ENCODE assay signal across 1 cellular context in the genomic region with DNA sequence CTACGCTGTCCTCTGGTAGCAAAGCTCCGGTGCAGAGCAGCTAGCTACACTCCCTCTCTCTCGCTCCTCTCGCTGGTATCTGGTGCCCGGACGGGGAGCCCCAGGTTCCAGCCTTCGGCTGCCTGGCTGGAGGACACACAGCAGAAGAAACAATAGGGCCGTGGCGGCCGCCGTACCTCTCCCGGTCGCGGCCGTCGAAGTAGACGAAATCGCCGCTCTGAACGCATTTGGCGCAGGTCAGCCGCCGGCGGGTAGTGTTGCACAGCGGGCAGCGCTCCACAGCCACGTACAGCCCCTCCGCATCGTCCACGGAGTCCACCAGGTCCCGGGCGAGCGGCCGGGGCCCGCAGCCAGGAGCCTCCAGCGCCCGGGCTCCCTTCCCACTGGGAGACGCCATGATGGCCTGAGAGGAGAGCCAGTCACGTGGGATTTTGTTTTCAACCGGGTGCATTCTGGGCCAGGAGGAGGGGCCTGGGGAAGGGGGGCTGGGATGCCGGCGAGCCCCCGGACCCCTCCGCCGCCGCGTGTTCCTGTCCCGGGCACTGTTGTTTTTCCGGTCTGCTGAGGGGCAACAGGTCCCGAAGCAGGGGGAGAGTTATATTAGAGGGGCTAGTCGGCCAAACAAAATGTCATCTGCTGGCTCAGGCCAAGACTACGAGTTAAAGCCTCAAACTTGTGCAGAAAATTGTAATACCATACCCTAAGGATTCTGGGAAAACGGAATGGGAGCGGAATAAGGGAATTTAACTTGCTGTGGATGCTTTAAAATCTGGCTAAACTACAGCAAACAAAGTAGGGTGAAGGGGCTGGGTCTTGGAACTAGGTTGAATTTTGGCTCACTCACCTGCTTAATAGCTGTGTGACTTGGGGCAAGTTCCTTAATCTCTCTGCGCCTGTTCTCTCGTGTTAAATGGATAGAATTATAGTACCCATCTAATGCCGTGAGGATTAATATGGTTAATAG.
TF ChIP-seq lines count a peak whose summit lies in the region.

A gene with protein sequence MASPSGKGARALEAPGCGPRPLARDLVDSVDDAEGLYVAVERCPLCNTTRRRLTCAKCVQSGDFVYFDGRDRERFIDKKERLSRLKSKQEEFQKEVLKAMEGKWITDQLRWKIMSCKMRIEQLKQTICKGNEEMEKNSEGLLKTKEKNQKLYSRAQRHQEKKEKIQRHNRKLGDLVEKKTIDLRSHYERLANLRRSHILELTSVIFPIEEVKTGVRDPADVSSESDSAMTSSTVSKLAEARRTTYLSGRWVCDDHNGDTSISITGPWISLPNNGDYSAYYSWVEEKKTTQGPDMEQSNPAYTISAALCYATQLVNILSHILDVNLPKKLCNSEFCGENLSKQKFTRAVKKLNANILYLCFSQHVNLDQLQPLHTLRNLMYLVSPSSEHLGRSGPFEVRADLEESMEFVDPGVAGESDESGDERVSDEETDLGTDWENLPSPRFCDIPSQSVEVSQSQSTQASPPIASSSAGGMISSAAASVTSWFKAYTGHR (minus strand): TSS at position 405 of the 964 bp plus-strand sequence. CDS start 8 bp downstream, at position 397.

TF ChIP-seq in HepG2, 621 proteins besides CTCF, POLR2A, EP300 and RAD21 (continued from another document and continues in another):
- TF ChIP-seq, protein P1, sequence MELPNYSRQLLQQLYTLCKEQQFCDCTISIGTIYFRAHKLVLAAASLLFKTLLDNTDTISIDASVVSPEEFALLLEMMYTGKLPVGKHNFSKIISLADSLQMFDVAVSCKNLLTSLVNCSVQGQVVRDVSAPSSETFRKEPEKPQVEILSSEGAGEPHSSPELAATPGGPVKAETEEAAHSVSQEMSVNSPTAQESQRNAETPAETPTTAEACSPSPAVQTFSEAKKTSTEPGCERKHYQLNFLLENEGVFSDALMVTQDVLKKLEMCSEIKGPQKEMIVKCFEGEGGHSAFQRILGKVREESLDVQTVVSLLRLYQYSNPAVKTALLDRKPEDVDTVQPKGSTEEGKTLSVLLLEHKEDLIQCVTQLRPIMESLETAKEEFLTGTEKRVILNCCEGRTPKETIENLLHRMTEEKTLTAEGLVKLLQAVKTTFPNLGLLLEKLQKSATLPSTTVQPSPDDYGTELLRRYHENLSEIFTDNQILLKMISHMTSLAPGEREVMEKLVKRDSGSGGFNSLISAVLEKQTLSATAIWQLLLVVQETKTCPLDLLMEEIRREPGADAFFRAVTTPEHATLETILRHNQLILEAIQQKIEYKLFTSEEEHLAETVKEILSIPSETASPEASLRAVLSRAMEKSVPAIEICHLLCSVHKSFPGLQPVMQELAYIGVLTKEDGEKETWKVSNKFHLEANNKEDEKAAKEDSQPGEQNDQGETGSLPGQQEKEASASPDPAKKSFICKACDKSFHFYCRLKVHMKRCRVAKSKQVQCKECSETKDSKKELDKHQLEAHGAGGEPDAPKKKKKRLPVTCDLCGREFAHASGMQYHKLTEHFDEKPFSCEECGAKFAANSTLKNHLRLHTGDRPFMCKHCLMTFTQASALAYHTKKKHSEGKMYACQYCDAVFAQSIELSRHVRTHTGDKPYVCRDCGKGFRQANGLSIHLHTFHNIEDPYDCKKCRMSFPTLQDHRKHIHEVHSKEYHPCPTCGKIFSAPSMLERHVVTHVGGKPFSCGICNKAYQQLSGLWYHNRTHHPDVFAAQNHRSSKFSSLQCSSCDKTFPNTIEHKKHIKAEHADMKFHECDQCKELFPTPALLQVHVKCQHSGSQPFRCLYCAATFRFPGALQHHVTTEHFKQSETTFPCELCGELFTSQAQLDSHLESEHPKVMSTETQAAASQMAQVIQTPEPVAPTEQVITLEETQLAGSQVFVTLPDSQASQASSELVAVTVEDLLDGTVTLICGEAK (IDR thresholded peaks at IDR 0.05): no peak
- TF ChIP-seq, protein P1 (CRISPR knock-in tag; IDR thresholded peaks at IDR 0.05): peak; percentile 81
- TF ChIP-seq, protein P2, sequence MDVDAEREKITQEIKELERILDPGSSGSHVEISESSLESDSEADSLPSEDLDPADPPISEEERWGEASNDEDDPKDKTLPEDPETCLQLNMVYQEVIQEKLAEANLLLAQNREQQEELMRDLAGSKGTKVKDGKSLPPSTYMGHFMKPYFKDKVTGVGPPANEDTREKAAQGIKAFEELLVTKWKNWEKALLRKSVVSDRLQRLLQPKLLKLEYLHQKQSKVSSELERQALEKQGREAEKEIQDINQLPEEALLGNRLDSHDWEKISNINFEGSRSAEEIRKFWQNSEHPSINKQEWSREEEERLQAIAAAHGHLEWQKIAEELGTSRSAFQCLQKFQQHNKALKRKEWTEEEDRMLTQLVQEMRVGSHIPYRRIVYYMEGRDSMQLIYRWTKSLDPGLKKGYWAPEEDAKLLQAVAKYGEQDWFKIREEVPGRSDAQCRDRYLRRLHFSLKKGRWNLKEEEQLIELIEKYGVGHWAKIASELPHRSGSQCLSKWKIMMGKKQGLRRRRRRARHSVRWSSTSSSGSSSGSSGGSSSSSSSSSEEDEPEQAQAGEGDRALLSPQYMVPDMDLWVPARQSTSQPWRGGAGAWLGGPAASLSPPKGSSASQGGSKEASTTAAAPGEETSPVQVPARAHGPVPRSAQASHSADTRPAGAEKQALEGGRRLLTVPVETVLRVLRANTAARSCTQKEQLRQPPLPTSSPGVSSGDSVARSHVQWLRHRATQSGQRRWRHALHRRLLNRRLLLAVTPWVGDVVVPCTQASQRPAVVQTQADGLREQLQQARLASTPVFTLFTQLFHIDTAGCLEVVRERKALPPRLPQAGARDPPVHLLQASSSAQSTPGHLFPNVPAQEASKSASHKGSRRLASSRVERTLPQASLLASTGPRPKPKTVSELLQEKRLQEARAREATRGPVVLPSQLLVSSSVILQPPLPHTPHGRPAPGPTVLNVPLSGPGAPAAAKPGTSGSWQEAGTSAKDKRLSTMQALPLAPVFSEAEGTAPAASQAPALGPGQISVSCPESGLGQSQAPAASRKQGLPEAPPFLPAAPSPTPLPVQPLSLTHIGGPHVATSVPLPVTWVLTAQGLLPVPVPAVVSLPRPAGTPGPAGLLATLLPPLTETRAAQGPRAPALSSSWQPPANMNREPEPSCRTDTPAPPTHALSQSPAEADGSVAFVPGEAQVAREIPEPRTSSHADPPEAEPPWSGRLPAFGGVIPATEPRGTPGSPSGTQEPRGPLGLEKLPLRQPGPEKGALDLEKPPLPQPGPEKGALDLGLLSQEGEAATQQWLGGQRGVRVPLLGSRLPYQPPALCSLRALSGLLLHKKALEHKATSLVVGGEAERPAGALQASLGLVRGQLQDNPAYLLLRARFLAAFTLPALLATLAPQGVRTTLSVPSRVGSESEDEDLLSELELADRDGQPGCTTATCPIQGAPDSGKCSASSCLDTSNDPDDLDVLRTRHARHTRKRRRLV (CRISPR knock-in tag; IDR thresholded peaks at IDR 0.05): peak; percentile 95
- TF ChIP-seq, protein P3, sequence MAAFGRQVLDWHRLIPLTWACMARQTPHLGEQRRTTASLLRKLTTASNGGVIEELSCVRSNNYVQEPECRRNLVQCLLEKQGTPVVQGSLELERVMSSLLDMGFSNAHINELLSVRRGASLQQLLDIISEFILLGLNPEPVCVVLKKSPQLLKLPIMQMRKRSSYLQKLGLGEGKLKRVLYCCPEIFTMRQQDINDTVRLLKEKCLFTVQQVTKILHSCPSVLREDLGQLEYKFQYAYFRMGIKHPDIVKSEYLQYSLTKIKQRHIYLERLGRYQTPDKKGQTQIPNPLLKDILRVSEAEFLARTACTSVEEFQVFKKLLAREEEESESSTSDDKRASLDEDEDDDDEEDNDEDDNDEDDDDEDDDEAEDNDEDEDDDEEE (CRISPR knock-in tag; IDR thresholded peaks at IDR 0.05): no peak
- TF ChIP-seq SYNCRIP (IDR thresholded peaks at IDR 0.05; ENCODE audit: insufficient read depth, low read depth, low read length) (no peak), ZNF737 (CRISPR knock-in tag; IDR thresholded peaks at IDR 0.05; ENCODE audit: borderline replicate concordance) (no peak), ZNF891 (CRISPR knock-in tag; IDR thresholded peaks at IDR 0.05) (peak; percentile 93), POLR2AphosphoS2 (IDR thresholded peaks at IDR 0.05; ENCODE audit: low read depth, low read length) (no peak), ZNF83 (CRISPR knock-in tag; IDR thresholded peaks at IDR 0.05; ENCODE audit: borderline replicate concordance) (no peak), ZNF331 (CRISPR knock-in tag; IDR thresholded peaks at IDR 0.05) (no peak; the same call in 1 of the 2 replicates), ZNF253 (CRISPR knock-in tag; IDR thresholded peaks at IDR 0.05; ENCODE audit: borderline replicate concordance) (no peak), ZNF660 (CRISPR knock-in tag; IDR thresholded peaks at IDR 0.05; ENCODE audit: borderline replicate concordance, low read depth) (no peak), HHEX (CRISPR knock-in tag; IDR thresholded peaks at IDR 0.05) (no peak)
- TF ChIP-seq, protein P4, sequence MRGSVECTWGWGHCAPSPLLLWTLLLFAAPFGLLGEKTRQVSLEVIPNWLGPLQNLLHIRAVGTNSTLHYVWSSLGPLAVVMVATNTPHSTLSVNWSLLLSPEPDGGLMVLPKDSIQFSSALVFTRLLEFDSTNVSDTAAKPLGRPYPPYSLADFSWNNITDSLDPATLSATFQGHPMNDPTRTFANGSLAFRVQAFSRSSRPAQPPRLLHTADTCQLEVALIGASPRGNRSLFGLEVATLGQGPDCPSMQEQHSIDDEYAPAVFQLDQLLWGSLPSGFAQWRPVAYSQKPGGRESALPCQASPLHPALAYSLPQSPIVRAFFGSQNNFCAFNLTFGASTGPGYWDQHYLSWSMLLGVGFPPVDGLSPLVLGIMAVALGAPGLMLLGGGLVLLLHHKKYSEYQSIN (CRISPR knock-in tag; IDR thresholded peaks at IDR 0.05; ENCODE audit: borderline replicate concordance): no peak
- TF ChIP-seq, protein P5, sequence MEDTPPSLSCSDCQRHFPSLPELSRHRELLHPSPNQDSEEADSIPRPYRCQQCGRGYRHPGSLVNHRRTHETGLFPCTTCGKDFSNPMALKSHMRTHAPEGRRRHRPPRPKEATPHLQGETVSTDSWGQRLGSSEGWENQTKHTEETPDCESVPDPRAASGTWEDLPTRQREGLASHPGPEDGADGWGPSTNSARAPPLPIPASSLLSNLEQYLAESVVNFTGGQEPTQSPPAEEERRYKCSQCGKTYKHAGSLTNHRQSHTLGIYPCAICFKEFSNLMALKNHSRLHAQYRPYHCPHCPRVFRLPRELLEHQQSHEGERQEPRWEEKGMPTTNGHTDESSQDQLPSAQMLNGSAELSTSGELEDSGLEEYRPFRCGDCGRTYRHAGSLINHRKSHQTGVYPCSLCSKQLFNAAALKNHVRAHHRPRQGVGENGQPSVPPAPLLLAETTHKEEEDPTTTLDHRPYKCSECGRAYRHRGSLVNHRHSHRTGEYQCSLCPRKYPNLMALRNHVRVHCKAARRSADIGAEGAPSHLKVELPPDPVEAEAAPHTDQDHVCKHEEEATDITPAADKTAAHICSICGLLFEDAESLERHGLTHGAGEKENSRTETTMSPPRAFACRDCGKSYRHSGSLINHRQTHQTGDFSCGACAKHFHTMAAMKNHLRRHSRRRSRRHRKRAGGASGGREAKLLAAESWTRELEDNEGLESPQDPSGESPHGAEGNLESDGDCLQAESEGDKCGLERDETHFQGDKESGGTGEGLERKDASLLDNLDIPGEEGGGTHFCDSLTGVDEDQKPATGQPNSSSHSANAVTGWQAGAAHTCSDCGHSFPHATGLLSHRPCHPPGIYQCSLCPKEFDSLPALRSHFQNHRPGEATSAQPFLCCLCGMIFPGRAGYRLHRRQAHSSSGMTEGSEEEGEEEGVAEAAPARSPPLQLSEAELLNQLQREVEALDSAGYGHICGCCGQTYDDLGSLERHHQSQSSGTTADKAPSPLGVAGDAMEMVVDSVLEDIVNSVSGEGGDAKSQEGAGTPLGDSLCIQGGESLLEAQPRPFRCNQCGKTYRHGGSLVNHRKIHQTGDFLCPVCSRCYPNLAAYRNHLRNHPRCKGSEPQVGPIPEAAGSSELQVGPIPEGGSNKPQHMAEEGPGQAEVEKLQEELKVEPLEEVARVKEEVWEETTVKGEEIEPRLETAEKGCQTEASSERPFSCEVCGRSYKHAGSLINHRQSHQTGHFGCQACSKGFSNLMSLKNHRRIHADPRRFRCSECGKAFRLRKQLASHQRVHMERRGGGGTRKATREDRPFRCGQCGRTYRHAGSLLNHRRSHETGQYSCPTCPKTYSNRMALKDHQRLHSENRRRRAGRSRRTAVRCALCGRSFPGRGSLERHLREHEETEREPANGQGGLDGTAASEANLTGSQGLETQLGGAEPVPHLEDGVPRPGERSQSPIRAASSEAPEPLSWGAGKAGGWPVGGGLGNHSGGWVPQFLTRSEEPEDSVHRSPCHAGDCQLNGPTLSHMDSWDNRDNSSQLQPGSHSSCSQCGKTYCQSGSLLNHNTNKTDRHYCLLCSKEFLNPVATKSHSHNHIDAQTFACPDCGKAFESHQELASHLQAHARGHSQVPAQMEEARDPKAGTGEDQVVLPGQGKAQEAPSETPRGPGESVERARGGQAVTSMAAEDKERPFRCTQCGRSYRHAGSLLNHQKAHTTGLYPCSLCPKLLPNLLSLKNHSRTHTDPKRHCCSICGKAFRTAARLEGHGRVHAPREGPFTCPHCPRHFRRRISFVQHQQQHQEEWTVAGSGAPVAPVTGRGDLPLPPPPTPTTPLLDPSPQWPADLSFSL (CRISPR knock-in tag; IDR thresholded peaks at IDR 0.05): no peak
- TF ChIP-seq, protein P6, sequence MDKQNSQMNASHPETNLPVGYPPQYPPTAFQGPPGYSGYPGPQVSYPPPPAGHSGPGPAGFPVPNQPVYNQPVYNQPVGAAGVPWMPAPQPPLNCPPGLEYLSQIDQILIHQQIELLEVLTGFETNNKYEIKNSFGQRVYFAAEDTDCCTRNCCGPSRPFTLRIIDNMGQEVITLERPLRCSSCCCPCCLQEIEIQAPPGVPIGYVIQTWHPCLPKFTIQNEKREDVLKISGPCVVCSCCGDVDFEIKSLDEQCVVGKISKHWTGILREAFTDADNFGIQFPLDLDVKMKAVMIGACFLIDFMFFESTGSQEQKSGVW (CRISPR knock-in tag; IDR thresholded peaks at IDR 0.05; ENCODE audit: borderline replicate concordance): no peak
